17 cellular contexts compared by ENCODE assay signal in genomic region chr16:89741342-89742014, GRCh38. TPM values are rescaled to one million over a fixed set of nuclear protein-coding genes. Genes with fewer than 3 reads are reported as not detected.
DNase-seq lines count a peak whose midpoint lies in the region; ATAC-seq and TF ChIP-seq lines count a peak whose summit lies in the region.
"Had no signal": no experiment of that assay in that cellular context is flagged by ENCODE, and none has a peak within 500 bp of the region (broad histone marks: within the 10 kb centered on the region; RNA-seq: fewer than 3 reads in every experiment).

No MANE protein-coding gene starts in this region.

- BruUV-seq in PC-9 (replicated peaks; lab: Mats Ljungman, UMichigan), result no TSS peak

- CTCF ChIA-PET in PC-9 (lab: Charles Lee), result no interaction called here

- peak overlapping the region; percentile 22 to 76 (median 46) for H3K27ac Mint-ChIP-seq in immature natural killer cell

- no peak for TF ChIP-seq POLR2A in heart left ventricle (IDR thresholded peaks at IDR 0.05)

- no peak overlapping the region for H3K4me3 Mint-ChIP-seq in immature natural killer cell
- H3K4me3 Mint-ChIP-seq: brain, HFFc6 had no signal

- no peaks in the 10 kb centered on the region for H3K9me3 Mint-ChIP-seq in immature natural killer cell
- H3K9me3 Mint-ChIP-seq: brain, HFFc6 had no signal

- H3K9me3 ChIP-seq in heart left ventricle, result no peaks in the 10 kb centered on the region
- no peaks in the 10 kb centered on the region for H3K9me3 ChIP-seq in RWPE2 (ENCODE audit: severe bottlenecking)
- no peaks in the 10 kb centered on the region for H3K9me3 ChIP-seq in PC-9 (ENCODE audit: insufficient read depth, low read depth)
- H3K9me3 ChIP-seq: ovary had no signal

- peaks cover 22% of the 10 kb centered on the region for H3F3A ChIP-seq in PC-9 (ENCODE audit: insufficient read depth, low read depth)

- intact Hi-C loops in heart left ventricle (cut with DNase I), result no loop called here
- intact Hi-C loops in Right ventricle myocardium inferior (cut with DNase I), result no loop called here
- intact Hi-C loops in PC-9 (cut with micrococcal nuclease; ENCODE audit: unreplicated experiment), result no loop called here

- peaks cover 15 to 25% (median 19%) of the 10 kb centered on the region in 3 donors for H3K27me3 Mint-ChIP-seq in immature natural killer cell (ENCODE audit: low read depth in 3 of 3)

- H3K4me1 ChIP-seq in heart left ventricle (peaks cover 0 to 4% (median 0%) of the 10 kb centered on the region in 12 donors), RWPE2 (ENCODE audit: insufficient read depth, poor library complexity, severe bottlenecking) (no peaks in the 10 kb centered on the region), PC-9 (replicated peaks; ENCODE audit: insufficient read depth) (no peaks in the 10 kb centered on the region)

- no peaks in the 10 kb centered on the region for H3K9me2 ChIP-seq in PC-9 (ENCODE audit: insufficient read depth)

- POLR2A ChIA-PET in PC-9 (lab: Charles Lee; ENCODE audit: unreplicated experiment), result interaction anchor here (0.5 kb wide), 1 partner anchor 166 kb away, joined by 11 read pairs; no protein-coding TSS in a partner anchor

- no peaks in the 10 kb centered on the region for H3K79me2 ChIP-seq in PC-9 (ENCODE audit: low read depth)

- TF ChIP-seq CTCF in heart left ventricle (IDR thresholded peaks at IDR 0.05), result no peak
- no peak for TF ChIP-seq CTCF in RWPE2 (IDR thresholded peaks at IDR 0.05; ENCODE audit: poor library complexity, severe bottlenecking)
- TF ChIP-seq CTCF in PC-9 (conservative IDR thresholded peaks at IDR 0.05), result no peak

- no peak overlapping the region for H3K27ac ChIP-seq in heart left ventricle
- no peak overlapping the region for H3K27ac ChIP-seq in RWPE2 (ENCODE audit: poor library complexity, severe bottlenecking)
- H3K27ac ChIP-seq in temporal lobe (ENCODE audit: low read depth, low read length), result peak overlapping the region; percentile 19
- H3K27ac ChIP-seq in PC-9, result no peak overlapping the region
- H3K27ac ChIP-seq: HL-60, ovary had no signal

- H3K36me3 ChIP-seq in heart left ventricle, result peaks cover 0 to 63% (median 47%) of the 10 kb centered on the region in 9 donors
- peaks cover 90% of the 10 kb centered on the region for H3K36me3 ChIP-seq in RWPE2 (ENCODE audit: low read depth)
- H3K36me3 ChIP-seq in PC-9 (ENCODE audit: low read depth), result peaks cover 12% of the 10 kb centered on the region; the same call in 1 of the 2 replicates
- H3K36me3 ChIP-seq: ovary had no signal

- ATAC-seq in heart left ventricle, result peak in 3 of 4 donors; percentile 17 to 29 (median 17)
- no peak for ATAC-seq in Right ventricle myocardium inferior
- 0 out of 3 replicates have a peak, but pooled peaks have one; percentile 4 for ATAC-seq in RWPE2 (ENCODE audit: low read depth)
- no peak for ATAC-seq in HG03457 (IDR thresholded peaks at IDR 0.05; ENCODE audit: unreplicated experiment)
- no peak for ATAC-seq in GM21390 (IDR thresholded peaks at IDR 0.05; ENCODE audit: unreplicated experiment)

- 78 to 85% (median 82%) methylated on average over 10 to 11 of the region's 11 CpGs for WGBS in heart left ventricle, 4 donors

- DNase-seq in heart left ventricle (no peak), Right ventricle myocardium inferior (ENCODE audit: missing footprints) (no peak), RWPE2 (ENCODE audit: low spot score) (no peak), immature natural killer cell (no peak), PC-9 (no peak)
- DNase-seq: foreskin melanocyte, HFFc6, mesendoderm, NCI-H1930, NCI-H69, ovary, T-helper 1 cell had no signal

- H3K27me3 ChIP-seq in heart left ventricle (no peaks in the 10 kb centered on the region), RWPE2 (ENCODE audit: insufficient read depth, poor library complexity, severe bottlenecking) (no peaks in the 10 kb centered on the region), PC-9 (ENCODE audit: insufficient read depth, low read depth) (no peaks in the 10 kb centered on the region)
- H3K27me3 ChIP-seq: ovary had no signal

- no peak overlapping the region for H3K4me2 ChIP-seq in PC-9

- no peak overlapping the region for H3K4me3 ChIP-seq in heart left ventricle
- no peak overlapping the region for H3K4me3 ChIP-seq in RWPE2 (ENCODE audit: severe bottlenecking)
- no peak overlapping the region for H3K4me3 ChIP-seq in PC-9
- H3K4me3 ChIP-seq: ovary had no signal

- H4K20me1 ChIP-seq in PC-9 (ENCODE audit: insufficient read depth), result peaks cover 11% of the 10 kb centered on the region; the same call in 1 of the 2 replicates

- H3K4me1 Mint-ChIP-seq in immature natural killer cell, result peaks cover 45 to 51% of the 10 kb centered on the region in 2 donors
- H3K4me1 Mint-ChIP-seq: brain had no signal

- H2AFZ ChIP-seq in PC-9, result no peak overlapping the region

- H3K36me3 Mint-ChIP-seq in immature natural killer cell, result peaks cover 12 to 38% (median 12%) of the 10 kb centered on the region in 3 donors

RNA-seq across cellular contexts. Expression of gene ZNF276, which starts 20.1 kb away (rescaled TPM):
- 10 to 100 TPM in 8 of 9 donors, 1 to 10 TPM in 1; 9.4 to 19.9 (median 12.7) TPM for total RNA-seq in heart left ventricle
- polyA plus RNA-seq in heart left ventricle, result 10 to 100 TPM; 12.2 to 14.0 TPM
- 10.6 TPM for total RNA-seq in Right ventricle myocardium inferior
- polyA plus RNA-seq in immature natural killer cell, result 10 to 100 TPM; 20.6 to 91.6 (median 30.0) TPM
- 20.9 TPM for total RNA-seq in temporal lobe
- 28.8 and 32.0 TPM in 2 replicates for total RNA-seq in PC-9 (2021)

RNA-seq across cellular contexts. Expression of gene VPS9D1, which starts 20.8 kb away (rescaled TPM):
- total RNA-seq in heart left ventricle, result 10 to 100 TPM in 6 of 9 donors, 1 to 10 TPM in 3; 7.6 to 17.0 (median 11.0) TPM
- 10 to 100 TPM in 1 of 2 donors, 1 to 10 TPM in 1; 7.3 to 20.2 TPM for polyA plus RNA-seq in heart left ventricle
- total RNA-seq in Right ventricle myocardium inferior, result 11.1 TPM
- polyA plus RNA-seq in immature natural killer cell, result 1 to 10 TPM in 1 of 3 donors, under 1 TPM in 2; 0.65 to 1.3 (median 0.96) TPM
- total RNA-seq in temporal lobe, result 7.9 TPM
- 15.2 and 20.4 TPM in 2 replicates for total RNA-seq in PC-9 (2021)

RNA-seq across cellular contexts. Expression of gene SPATA2L, which starts 40.0 kb away (rescaled TPM):
- 10 to 100 TPM in 1 of 9 donors, 1 to 10 TPM in 8; 2.0 to 14.1 (median 4.0) TPM for total RNA-seq in heart left ventricle
- 10 to 100 TPM in 1 of 2 donors, 1 to 10 TPM in 1; 1.9 to 15.0 TPM for polyA plus RNA-seq in heart left ventricle
- total RNA-seq in Right ventricle myocardium inferior, result 3.4 TPM
- polyA plus RNA-seq in immature natural killer cell, result 10 to 100 TPM in 2 of 3 donors, 1 to 10 TPM in 1; 4.7 to 14.5 (median 13.4) TPM
- 14.3 TPM for total RNA-seq in temporal lobe
- total RNA-seq in PC-9 (2021), result 15.3 and 23.8 TPM in 2 replicates

RNA-seq across cellular contexts. Expression of gene CDK10, which starts 55.0 kb away (rescaled TPM):
- total RNA-seq in heart left ventricle, result 10 to 100 TPM; 16.1 to 31.4 (median 20.0) TPM
- polyA plus RNA-seq in heart left ventricle, result 10 to 100 TPM; 22.9 to 30.7 TPM
- total RNA-seq in Right ventricle myocardium inferior, result 21.9 TPM
- 10 to 100 TPM; 28.0 to 42.7 (median 35.2) TPM for polyA plus RNA-seq in immature natural killer cell
- total RNA-seq in temporal lobe, result 24.8 TPM
- 76.6 and 110 TPM in 2 replicates for total RNA-seq in PC-9 (2021)

Comparison
In these comparisons a context has a peak if more than half of its experiments do, and no peak if none do; other contexts are left out.
1. ATAC-seq: peak in heart left ventricle (3 of 4) and RWPE2 (single experiment); none in Right ventricle myocardium inferior (single experiment), HG03457 (single experiment) and GM21390 (single experiment).